ENCODE assay signal across 10 cellular contexts in genomic region chr22:17964647-17965046, GRCh38.
DNase-seq lines count a peak whose midpoint lies in the region; ATAC-seq and TF ChIP-seq lines count a peak whose summit lies in the region.
"Had no signal": no experiment of that assay in that cellular context is flagged by ENCODE, and none has a peak within 500 bp of the region (broad histone marks: within the 10 kb centered on the region; RNA-seq: fewer than 3 reads in every experiment).

No MANE protein-coding gene starts in this region.

- H3K27ac ChIP-seq in HUES48 (ENCODE audit: low read depth, low read length): peak overlapping the region; percentile 54
- H3K27ac ChIP-seq in parathyroid adenoma: peak overlapping the region; percentile 91
- H3K27ac ChIP-seq: coronary artery, testis had no signal

- H3K79me2 ChIP-seq in parathyroid adenoma: peaks cover 40% of the 10 kb centered on the region

- no peak overlapping the region for H2AFZ ChIP-seq in parathyroid adenoma

- H3K4me3 ChIP-seq in HUES48 (ENCODE audit: low read depth, low read length): no peak overlapping the region
- H3K4me3 ChIP-seq in parathyroid adenoma (ENCODE audit: low read depth, low read length): no peak overlapping the region
- H3K4me3 ChIP-seq: coronary artery, testis had no signal

- no peak for TF ChIP-seq CTCF in parathyroid adenoma (IDR thresholded peaks at IDR 0.05)

- peak overlapping the region; percentile 20 for H3K4me2 ChIP-seq in parathyroid adenoma (ENCODE audit: low read length)

- no peak overlapping the region for H3K9ac ChIP-seq in HUES48 (ENCODE audit: low read depth, low read length)
- H3K9ac ChIP-seq in parathyroid adenoma: no peak overlapping the region

- DNase-seq in SIG-M5 treated with dmso at 0.1 percent for 504 hours (lab: John Stamatoyannopoulos, UW; ENCODE audit: unreplicated experiment): no peak
- no peak for DNase-seq in SKM-1 (lab: John Stamatoyannopoulos, UW; ENCODE audit: unreplicated experiment)
- DNase-seq in activated T-cell treated with anti-CD3 and anti-CD28 coated beads, Interleukin-2, amount 50 U/mL, for 1 hour: no peak
- DNase-seq: testis had no signal

- peaks cover 21% of the 10 kb centered on the region for H3K4me1 ChIP-seq in HUES48 (ENCODE audit: control insufficient read depth, insufficient read depth, low read length)
- H3K4me1 ChIP-seq in parathyroid adenoma: peaks cover 25% of the 10 kb centered on the region
- H3K4me1 ChIP-seq: testis had no signal

- H3K36me3 ChIP-seq in HUES48 (ENCODE audit: control insufficient read depth, insufficient read depth, low read length) (no peaks in the 10 kb centered on the region), parathyroid adenoma (ENCODE audit: control insufficient read depth, insufficient read depth, low read length) (no peaks in the 10 kb centered on the region)

- H3K9me3 ChIP-seq in HUES48 (ENCODE audit: control insufficient read depth, insufficient read depth, low read length): no peaks in the 10 kb centered on the region
- no peaks in the 10 kb centered on the region for H3K9me3 ChIP-seq in parathyroid adenoma (ENCODE audit: control insufficient read depth, low read length)
- H3K9me3 ChIP-seq: testis had no signal

- H3K27me3 ChIP-seq in HUES48 (ENCODE audit: control insufficient read depth, insufficient read depth, low read length) (no peaks in the 10 kb centered on the region), parathyroid adenoma (ENCODE audit: control insufficient read depth, insufficient read depth, low read length) (no peaks in the 10 kb centered on the region)
- H3K27me3 ChIP-seq: testis had no signal

- ATAC-seq in GM18907 (IDR thresholded peaks at IDR 0.05; ENCODE audit: unreplicated experiment): peak; percentile 78
- ATAC-seq in HG02610 (IDR thresholded peaks at IDR 0.05; ENCODE audit: unreplicated experiment): peak; percentile 78
- no peak for ATAC-seq in GM18520 (IDR thresholded peaks at IDR 0.05; ENCODE audit: unreplicated experiment)
